ENCODE assay signal across 8 cellular contexts in genomic region chr11:63738720-63739360, GRCh38. TPM values are rescaled to one million over a fixed set of nuclear protein-coding genes. Genes with fewer than 3 reads are reported as not detected.
DNase-seq lines count a peak whose midpoint lies in the region; ATAC-seq and TF ChIP-seq lines count a peak whose summit lies in the region.

No MANE protein-coding gene starts in this region.

- peaks cover 17% of the 10 kb centered on the region for H3K4me1 Mint-ChIP-seq in CD14-positive monocyte
- peaks cover 2% of the 10 kb centered on the region for H3K4me1 Mint-ChIP-seq in activated CD8-positive, alpha-beta memory T cell treated with anti-CD3 and anti-CD28 coated beads, Interleukin-2, amount 10 ng/mL, durations not matched to agents 7 days and 5 days
- peaks cover 5% of the 10 kb centered on the region for H3K4me1 Mint-ChIP-seq in nephron
- H3K4me1 Mint-ChIP-seq in stimulated activated naive CD8-positive, alpha-beta T cell treated with anti-CD3 and anti-CD28 coated beads, Interleukin-15, amount 100 ng/mL, for 72 hours, result peaks cover 5% of the 10 kb centered on the region

- peak; percentile 36 for ATAC-seq in activated CD8-positive, alpha-beta memory T cell treated with anti-CD3 and anti-CD28 coated beads, Interleukin-2, amount 10 ng/mL, durations not matched to agents 7 days and 5 days
- ATAC-seq in stimulated activated naive CD8-positive, alpha-beta T cell treated with anti-CD3 and anti-CD28 coated beads, Interleukin-15, amount 100 ng/mL, for 72 hours, result no peak
- no peak for ATAC-seq in HG02852 (IDR thresholded peaks at IDR 0.05; ENCODE audit: unreplicated experiment)

- DNase-seq in CD14-positive monocyte (ENCODE audit: low spot score) (peak; percentile 51), HK-2 (ENCODE audit: unreplicated experiment) (peak; percentile 44), NCI-H82 treated with DMSO at 0.1 percent for 48 hours (lab: John Stamatoyannopoulos, UW; ENCODE audit: unreplicated experiment) (peak; percentile 8), epithelial cell of esophagus (ENCODE audit: low read depth) (peak; percentile 83)
- DNase-seq in activated CD8-positive, alpha-beta memory T cell treated with anti-CD3 and anti-CD28 coated beads, Interleukin-2, amount 10 ng/mL, durations not matched to agents 7 days and 5 days, result peak; percentile 70
- peak; percentile 40 to 52 for DNase-seq in stimulated activated naive CD8-positive, alpha-beta T cell treated with anti-CD3 and anti-CD28 coated beads, Interleukin-15, amount 100 ng/mL, for 72 hours

- H3K27ac Mint-ChIP-seq in CD14-positive monocyte (peak overlapping the region in 2 of 7 donors; percentile 53 to 68), nephron (no peak overlapping the region)
- H3K27ac Mint-ChIP-seq in activated CD8-positive, alpha-beta memory T cell treated with anti-CD3 and anti-CD28 coated beads, Interleukin-2, amount 10 ng/mL, durations not matched to agents 7 days and 5 days, result no peak overlapping the region
- H3K27ac Mint-ChIP-seq in stimulated activated naive CD8-positive, alpha-beta T cell treated with anti-CD3 and anti-CD28 coated beads, Interleukin-15, amount 100 ng/mL, for 72 hours, result no peak overlapping the region

- H3K27me3 Mint-ChIP-seq in CD14-positive monocyte (ENCODE audit: low read depth in 3 of 3) (peaks cover 0 to 1% (median 0%) of the 10 kb centered on the region in 3 donors), nephron (ENCODE audit: low read depth) (no peaks in the 10 kb centered on the region)
- no peaks in the 10 kb centered on the region for H3K27me3 Mint-ChIP-seq in activated CD8-positive, alpha-beta memory T cell treated with anti-CD3 and anti-CD28 coated beads, Interleukin-2, amount 10 ng/mL, durations not matched to agents 7 days and 5 days
- H3K27me3 Mint-ChIP-seq in stimulated activated naive CD8-positive, alpha-beta T cell treated with anti-CD3 and anti-CD28 coated beads, Interleukin-15, amount 100 ng/mL, for 72 hours, result no peaks in the 10 kb centered on the region

- TF ChIP-seq CTCF in CD14-positive monocyte (IDR thresholded peaks at IDR 0.05) (peak; percentile 98), epithelial cell of esophagus (IDR thresholded peaks at IDR 0.05; ENCODE audit: insufficient read depth, low read depth, low read length, missing control alignments) (peak; percentile 97), nephron (IDR thresholded peaks at IDR 0.05; ENCODE audit: unreplicated experiment in 3 of 3) (peak; percentile 95)

- H3K36me3 Mint-ChIP-seq in CD14-positive monocyte, result peaks cover 3 to 19% of the 10 kb centered on the region in 2 donors
- no peaks in the 10 kb centered on the region for H3K36me3 Mint-ChIP-seq in activated CD8-positive, alpha-beta memory T cell treated with anti-CD3 and anti-CD28 coated beads, Interleukin-2, amount 10 ng/mL, durations not matched to agents 7 days and 5 days
- H3K36me3 Mint-ChIP-seq in nephron (ENCODE audit: low read depth), result no peaks in the 10 kb centered on the region

- intact Hi-C loops in CD14-positive monocyte (cut with micrococcal nuclease), result loop anchor here (2.0 to 10.0 kb wide), 3 partner anchors 68 to 264 kb away; partner anchors contain the start of gene ATL3 (in 1 of the 2)

- H3K4me3 ChIP-seq in epithelial cell of esophagus (ENCODE audit: low read length), result no peak overlapping the region

- no peaks in the 10 kb centered on the region for H3K9me3 Mint-ChIP-seq in CD14-positive monocyte
- H3K9me3 Mint-ChIP-seq in activated CD8-positive, alpha-beta memory T cell treated with anti-CD3 and anti-CD28 coated beads, Interleukin-2, amount 10 ng/mL, durations not matched to agents 7 days and 5 days (ENCODE audit: low read depth), result no peaks in the 10 kb centered on the region
- no peaks in the 10 kb centered on the region for H3K9me3 Mint-ChIP-seq in nephron
- no peaks in the 10 kb centered on the region for H3K9me3 Mint-ChIP-seq in stimulated activated naive CD8-positive, alpha-beta T cell treated with anti-CD3 and anti-CD28 coated beads, Interleukin-15, amount 100 ng/mL, for 72 hours

- H3K4me3 Mint-ChIP-seq in CD14-positive monocyte (peak overlapping the region in 1 of 2 donors; percentile 73), nephron (no peak overlapping the region)
- no peak overlapping the region for H3K4me3 Mint-ChIP-seq in activated CD8-positive, alpha-beta memory T cell treated with anti-CD3 and anti-CD28 coated beads, Interleukin-2, amount 10 ng/mL, durations not matched to agents 7 days and 5 days
- H3K4me3 Mint-ChIP-seq in stimulated activated naive CD8-positive, alpha-beta T cell treated with anti-CD3 and anti-CD28 coated beads, Interleukin-15, amount 100 ng/mL, for 72 hours, result no peak overlapping the region

- CTCF ChIA-PET in activated CD8-positive, alpha-beta memory T cell treated with anti-CD3 and anti-CD28 coated beads, Interleukin-2, amount 10 ng/mL, durations not matched to agents 7 days and 5 days (lab: Charles Lee), result interaction anchor here (0.6 to 4.5 kb wide), 30 partner anchors 10 to 704 kb away, joined by 3 to 34 read pairs (median 4); partner anchors contain the start of genes ATL3, RTN3 and ZFTA

RNA-seq across cellular contexts. Expression of gene ZFTA, which starts 29.7 kb away (rescaled TPM):
- not detected for polyA plus RNA-seq in CD14-positive monocyte
- 1 to 10 TPM; 2.6 to 4.2 TPM for total RNA-seq in activated CD8-positive, alpha-beta memory T cell treated with anti-CD3 and anti-CD28 coated beads, Interleukin-2, amount 10 ng/mL, durations not matched to agents 7 days and 5 days

RNA-seq across cellular contexts. Expression of gene RTN3, which starts 57.5 kb away (rescaled TPM):
- polyA plus RNA-seq in CD14-positive monocyte, result 100 to 1,000 TPM; 232 to 341 TPM
- total RNA-seq in activated CD8-positive, alpha-beta memory T cell treated with anti-CD3 and anti-CD28 coated beads, Interleukin-2, amount 10 ng/mL, durations not matched to agents 7 days and 5 days, result 10 to 100 TPM; 55.8 to 64.1 TPM

Comparison
In these comparisons a context has a peak if more than half of its experiments do, and no peak if none do; other contexts are left out.
1. DNase-seq: peak in every context shown above with its lines; median percentile 83 in epithelial cell of esophagus; 70 in activated CD8-positive, alpha-beta memory T cell treated with anti-CD3 and anti-CD28 coated beads, Interleukin-2, amount 10 ng/mL, durations not matched to agents 7 days and 5 days; 51 in CD14-positive monocyte; 46 in stimulated activated naive CD8-positive, alpha-beta T cell treated with anti-CD3 and anti-CD28 coated beads, Interleukin-15, amount 100 ng/mL, for 72 hours; 44 in HK-2; 8 in NCI-H82 treated with DMSO at 0.1 percent for 48 hours.